16 cellular contexts compared by ENCODE assay signal in genomic region chr14:56998728-56999127, GRCh38.
DNase-seq lines count a peak whose midpoint lies in the region; ATAC-seq, FAIRE-seq and TF ChIP-seq lines count a peak whose summit lies in the region.
"Had no signal": no experiment of that assay in that cellular context is flagged by ENCODE, and none has a peak within 500 bp of the region (broad histone marks: within the 10 kb centered on the region; RNA-seq: fewer than 3 reads in every experiment).

No MANE protein-coding gene starts in this region.

- CTCF ChIA-PET in WTC11 (lab: Charles Lee), result interaction anchor here (0.5 kb wide), 2 partner anchors 274 to 1581 kb away, joined by 3 to 4 read pairs; no protein-coding TSS in a partner anchor

- no peaks in the 10 kb centered on the region for H3K36me3 Mint-ChIP-seq in WTC11

- H3K27me3 Mint-ChIP-seq in WTC11 (ENCODE audit: low read depth), result peaks cover 4% of the 10 kb centered on the region; the same call in 1 of the 2 replicates

- peaks cover 8% of the 10 kb centered on the region for H3K9me3 Mint-ChIP-seq in WTC11
- H3K9me3 Mint-ChIP-seq: CD4-positive, alpha-beta T cell had no signal

- ATAC-seq in WTC11, result peak; percentile 81
- ATAC-seq in HG03378 (IDR thresholded peaks at IDR 0.05; ENCODE audit: unreplicated experiment), result no peak
- ATAC-seq: HCT116, Panc1 had no signal

- TF ChIP-seq CTCF in WTC11 (IDR thresholded peaks at IDR 0.05), result no peak

- DNase-seq in HTR-8/SVneo (ENCODE audit: insufficient read length, low spot score), result peak; percentile 31
- no peak for DNase-seq in WTC11 (ENCODE audit: low spot score)
- DNase-seq in iPS-NIHi11 (ENCODE audit: low spot score), result peak; percentile 26
- peak; percentile 57 for DNase-seq in urothelium cell line (ENCODE audit: low spot score)
- DNase-seq in frontal cortex (ENCODE audit: low spot score in 2 of 2), result no peak
- no peak for DNase-seq in NCI-H2171 treated with DMSO at 0.1 percent for 48 hours (lab: John Stamatoyannopoulos, UW)
- DNase-seq: BE2C; CD4-positive, alpha-beta T cell; DMS79; NCI-H1930; NCI-H446; NCI-H69; SW 1271 had no signal

- FAIRE-seq in HTR-8/SVneo (lab: Jason Lieb, UNC), result peak; percentile 13
- peak; percentile 74 for FAIRE-seq in urothelium cell line (lab: Jason Lieb, UNC)
- no peak for FAIRE-seq in frontal cortex (lab: Jason Lieb, UNC)

- H3K4me1 Mint-ChIP-seq in WTC11, result peaks cover 33% of the 10 kb centered on the region

- H3K4me3 Mint-ChIP-seq in WTC11, result no peak overlapping the region
- H3K4me3 Mint-ChIP-seq: CD4-positive, alpha-beta T cell had no signal

- POLR2A ChIA-PET in WTC11 (lab: Charles Lee), result no interaction called here

- H3K27ac Mint-ChIP-seq in WTC11, result 0 out of 2 replicates have a peak overlapping the region, but pooled peaks have one; percentile 6
- H3K27ac Mint-ChIP-seq: CD4-positive, alpha-beta T cell had no signal

TF ChIP-seq in WTC11, 78 proteins besides CTCF, POLR2A, EP300 and RAD21:
- TF ChIP-seq CDX4 (CRISPR knock-in tag; IDR thresholded peaks at IDR 0.05; ENCODE audit: borderline replicate concordance) (no peak), JUN (CRISPR knock-in tag; IDR thresholded peaks at IDR 0.05) (no peak), ZNF232 (CRISPR knock-in tag; IDR thresholded peaks at IDR 0.05) (no peak), ZNF138 (CRISPR knock-in tag; conservative IDR thresholded peaks at IDR 0.05) (no peak), ATF6 (CRISPR knock-in tag; IDR thresholded peaks at IDR 0.05) (no peak), E2F1 (CRISPR knock-in tag; IDR thresholded peaks at IDR 0.05) (no peak), NR1H2 (CRISPR knock-in tag; IDR thresholded peaks at IDR 0.05) (no peak), FOXJ3 (CRISPR knock-in tag; IDR thresholded peaks at IDR 0.05; ENCODE audit: borderline replicate concordance) (no peak), MYBL2 (CRISPR knock-in tag; IDR thresholded peaks at IDR 0.05) (no peak), E2F5 (CRISPR knock-in tag; IDR thresholded peaks at IDR 0.05) (no peak), KAT7 (CRISPR knock-in tag; IDR thresholded peaks at IDR 0.05; ENCODE audit: borderline replicate concordance) (no peak), ZBTB43 (CRISPR knock-in tag; IDR thresholded peaks at IDR 0.05) (no peak)
- TF ChIP-seq, protein P1, sequence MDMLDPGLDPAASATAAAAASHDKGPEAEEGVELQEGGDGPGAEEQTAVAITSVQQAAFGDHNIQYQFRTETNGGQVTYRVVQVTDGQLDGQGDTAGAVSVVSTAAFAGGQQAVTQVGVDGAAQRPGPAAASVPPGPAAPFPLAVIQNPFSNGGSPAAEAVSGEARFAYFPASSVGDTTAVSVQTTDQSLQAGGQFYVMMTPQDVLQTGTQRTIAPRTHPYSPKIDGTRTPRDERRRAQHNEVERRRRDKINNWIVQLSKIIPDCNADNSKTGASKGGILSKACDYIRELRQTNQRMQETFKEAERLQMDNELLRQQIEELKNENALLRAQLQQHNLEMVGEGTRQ (CRISPR knock-in tag; IDR thresholded peaks at IDR 0.05), result no peak

Comparison
In these comparisons a context has a peak if more than half of its experiments do, and no peak if none do; other contexts are left out.
1. DNase-seq: peak in HTR-8/SVneo (single experiment), iPS-NIHi11 (single experiment) and urothelium cell line (single experiment); none in WTC11 (single experiment), frontal cortex (0 of 2) and NCI-H2171 treated with DMSO at 0.1 percent for 48 hours (single experiment).